Comparison of ENCODE assay signal across 23 cellular contexts in the genomic region with DNA sequence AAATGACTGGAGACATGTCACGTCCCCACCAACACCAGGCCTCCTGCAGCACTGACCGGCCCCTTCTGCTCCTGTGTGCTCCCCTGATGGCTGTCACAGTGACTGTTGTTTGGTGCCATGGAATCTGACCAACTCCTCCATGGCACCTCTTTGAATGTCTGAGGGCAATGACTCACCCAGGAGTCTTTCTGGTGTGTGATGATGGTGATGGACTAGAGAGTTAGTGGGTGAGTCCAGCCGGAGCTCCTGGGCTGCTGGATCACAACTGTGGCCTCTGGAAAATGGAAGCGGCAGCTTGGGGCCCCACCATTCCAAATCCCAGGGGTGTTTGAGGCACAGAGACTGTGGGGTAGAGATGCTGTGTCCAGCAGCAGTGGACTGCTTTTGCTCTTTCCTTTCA.
"Had no signal": no experiment of that assay in that cellular context is flagged by ENCODE, and none has a peak within 500 bp of the region (broad histone marks: within the 10 kb centered on the region; RNA-seq: fewer than 3 reads in every experiment).

No MANE protein-coding gene starts in this region.

- H3K79me2 ChIP-seq: parathyroid adenoma had no signal

- DNase-seq: colonic mucosa; effector CD8-positive, alpha-beta T cell; endodermal cell; erythroblast; esophagus squamous epithelium; hypothalamus; immature natural killer cell; islet precursor cell; left ventricle myocardium superior; lower lobe of right lung; mucosa of descending colon; naive B cell; right cardiac atrium; sigmoid colon; stimulated activated CD4-positive, alpha-beta T cell treated with anti-CD3 and anti-CD28 coated beads, Interleukin-2, amount 100 ng/mL, for 24 hours; stimulated activated CD4-positive, alpha-beta T cell treated with anti-CD3 and anti-CD28 coated beads, Interleukin-4, amount 100 ng/mL, for 24 hours; stimulated activated naive CD4-positive, alpha-beta T cell treated with Interleukin-2 at 50 U/mL for 16 hours; stomach; thyroid gland had no signal

- H3K36me3 ChIP-seq: colonic mucosa, esophagus squamous epithelium, lower lobe of right lung, neural progenitor cell, prostate gland, sigmoid colon, stomach, thyroid gland had no signal

- H3K9me3 ChIP-seq: colonic mucosa, esophagus squamous epithelium, lower lobe of right lung, mucosa of descending colon, prostate gland, sigmoid colon, thyroid gland had no signal

- H3K9ac ChIP-seq: neural progenitor cell, parathyroid adenoma had no signal

- H3K27ac ChIP-seq: colonic mucosa, esophagus squamous epithelium, lower lobe of right lung, neural progenitor cell, parathyroid adenoma, prostate gland, sigmoid colon, stomach, thyroid gland had no signal

- H3K27me3 ChIP-seq: colonic mucosa, neural progenitor cell, sigmoid colon, thyroid gland had no signal

- H3K4me1 ChIP-seq: colonic mucosa, lower lobe of right lung, parathyroid adenoma, prostate gland, sigmoid colon, stomach, thyroid gland had no signal

- ATAC-seq: left ventricle myocardium superior; lower lobe of right lung; mucosa of descending colon; right cardiac atrium; stimulated activated effector memory CD8-positive, alpha-beta T cell treated with anti-CD3 and anti-CD28 coated beads, Interleukin-12 subunit alpha, Interleukin-12 subunit beta, amount 100 ng/mL, for 72 hours had no signal

- H3K4me2 ChIP-seq: neural progenitor cell had no signal

- H3K4me3 ChIP-seq: colonic mucosa, esophagus squamous epithelium, lower lobe of right lung, mucosa of descending colon, neural progenitor cell, prostate gland, sigmoid colon, stomach, thyroid gland had no signal

- H2AFZ ChIP-seq: neural progenitor cell, parathyroid adenoma had no signal
